8 cellular contexts compared by ENCODE assay signal in genomic region chr6:156564128-156564806, GRCh38.
DNase-seq lines count a peak whose midpoint lies in the region; FAIRE-seq and TF ChIP-seq lines count a peak whose summit lies in the region.

No MANE protein-coding gene starts in this region.

- H3K9me2 ChIP-seq in SK-N-SH, result no peaks in the 10 kb centered on the region

- H2AFZ ChIP-seq in SK-N-SH (ENCODE audit: low read depth), result no peak overlapping the region

- H3K27ac ChIP-seq in SK-N-SH (ENCODE audit: low read depth in 2 of 2, low read length in 1 of 2), result no peak overlapping the region

- POLR2A ChIA-PET in SK-N-SH (lab: Yijun Ruan, JAX), result no interaction called here

- no peaks in the 10 kb centered on the region for H3K79me2 ChIP-seq in SK-N-SH (ENCODE audit: insufficient read depth)

- peak; percentile 23 for DNase-seq in GM04504 (ENCODE audit: low read depth)
- DNase-seq in HAP-1 (ENCODE audit: low spot score in 2 of 2), result peak; percentile 56 to 84
- peak; percentile 45 for DNase-seq in MG63
- DNase-seq in SK-N-SH, result peak; percentile 84
- DNase-seq in activated naive CD4-positive, alpha-beta T cell treated with anti-CD3 and anti-CD28 coated beads, Interleukin-2, amount 10 ng/mL, durations not matched to agents 7 days and 5 days, result peak; percentile 81
- peak; percentile 91 for DNase-seq in glutamatergic neuron
- peak; percentile 70 for DNase-seq in progenitor cell of endocrine pancreas (ENCODE audit: low spot score, unreplicated experiment)
- peak; percentile 82 for DNase-seq in urothelium cell line (ENCODE audit: low spot score)

- H3K9me3 Mint-ChIP-seq in activated naive CD4-positive, alpha-beta T cell treated with anti-CD3 and anti-CD28 coated beads, Interleukin-2, amount 10 ng/mL, durations not matched to agents 7 days and 5 days, result peaks cover 2% of the 10 kb centered on the region
- H3K9me3 Mint-ChIP-seq in glutamatergic neuron (ENCODE audit: unreplicated experiment), result peaks cover 4% of the 10 kb centered on the region
- peaks cover 7% of the 10 kb centered on the region for H3K9me3 Mint-ChIP-seq in progenitor cell of endocrine pancreas (ENCODE audit: low read depth)

- H3K36me3 Mint-ChIP-seq in activated naive CD4-positive, alpha-beta T cell treated with anti-CD3 and anti-CD28 coated beads, Interleukin-2, amount 10 ng/mL, durations not matched to agents 7 days and 5 days, result no peaks in the 10 kb centered on the region
- H3K36me3 Mint-ChIP-seq in glutamatergic neuron (ENCODE audit: unreplicated experiment), result peaks cover 10% of the 10 kb centered on the region
- no peaks in the 10 kb centered on the region for H3K36me3 Mint-ChIP-seq in progenitor cell of endocrine pancreas (ENCODE audit: insufficient read depth)

- H3K36me3 ChIP-seq in HAP-1 (replicated peaks) (no peaks in the 10 kb centered on the region), MG63 (no peaks in the 10 kb centered on the region), SK-N-SH (replicated peaks in 1 of 2; ENCODE audit: control insufficient read depth in 1 of 2, insufficient read depth in 2 of 2, low read length in 1 of 2) (no peaks in the 10 kb centered on the region)

- H3K4me1 Mint-ChIP-seq in activated naive CD4-positive, alpha-beta T cell treated with anti-CD3 and anti-CD28 coated beads, Interleukin-2, amount 10 ng/mL, durations not matched to agents 7 days and 5 days, result peaks cover 2% of the 10 kb centered on the region
- H3K4me1 Mint-ChIP-seq in glutamatergic neuron (ENCODE audit: low read depth, unreplicated experiment) (peaks cover 1% of the 10 kb centered on the region), progenitor cell of endocrine pancreas (ENCODE audit: low read depth) (peaks cover 4% of the 10 kb centered on the region)

- 14% methylated on average over 14 of the region's 14 CpGs for WGBS in SK-N-SH (ENCODE audit: low lambda C conversion rate)

- peak; percentile 83 for TF ChIP-seq RAD21 in SK-N-SH (IDR thresholded peaks at IDR 0.05; ENCODE audit: low read length)

- H3K27me3 ChIP-seq in HAP-1 (ENCODE audit: low read depth) (no peaks in the 10 kb centered on the region), MG63 (no peaks in the 10 kb centered on the region), SK-N-SH (ENCODE audit: insufficient read depth) (no peaks in the 10 kb centered on the region)

- peak; percentile 87 for FAIRE-seq in urothelium cell line (lab: Jason Lieb, UNC)

- H3K4me3 ChIP-seq in HAP-1 (no peak overlapping the region), MG63 (no peak overlapping the region), SK-N-SH (ENCODE audit: low read depth in 2 of 2, low read length in 1 of 2) (peak overlapping the region in 1 of 2 experiments; percentile 33; a peak in 1 of 4 replicates)

- H3K4me1 ChIP-seq in HAP-1, result no peaks in the 10 kb centered on the region
- peaks cover 0 to 6% of the 10 kb centered on the region in 2 experiments; a peak in 1 of 4 replicates for H3K4me1 ChIP-seq in SK-N-SH (ENCODE audit: control insufficient read depth in 1 of 2, insufficient read depth in 2 of 2, low read depth in 1 of 2, low read length in 1 of 2)

- TF ChIP-seq CTCF in SK-N-SH (IDR thresholded peaks at IDR 0.05) (peak; percentile 76), glutamatergic neuron (IDR thresholded peaks at IDR 0.05; ENCODE audit: partially characterized antibody, unreplicated experiment) (peak; percentile 94), progenitor cell of endocrine pancreas (IDR thresholded peaks at IDR 0.05; ENCODE audit: unreplicated experiment) (peak; percentile 94)

- H3F3A ChIP-seq in SK-N-SH (replicated peaks; ENCODE audit: insufficient read depth), result no peaks in the 10 kb centered on the region

- no peaks in the 10 kb centered on the region for H4K20me1 ChIP-seq in SK-N-SH (ENCODE audit: insufficient read depth)

- no peak for TF ChIP-seq EP300 in SK-N-SH (IDR thresholded peaks at IDR 0.05; ENCODE audit: borderline replicate concordance in 1 of 2, low read depth in 1 of 2, low read length in 1 of 2)

- CTCF ChIA-PET in SK-N-SH (lab: Yijun Ruan, JAX), result interaction anchor here (0.6 to 2.8 kb wide), 19 partner anchors 10 to 1237 kb away, joined by 3 to 13 read pairs (median 3); no protein-coding TSS in a partner anchor
- CTCF ChIA-PET in activated naive CD4-positive, alpha-beta T cell treated with anti-CD3 and anti-CD28 coated beads, Interleukin-2, amount 10 ng/mL, durations not matched to agents 7 days and 5 days (lab: Charles Lee), result interaction anchor here (1.0 to 1.1 kb wide), 3 partner anchors 118 to 617 kb away, joined by 3 read pairs; no protein-coding TSS in a partner anchor

- in situ Hi-C loops in HAP-1 (cut with MboI; ENCODE audit: low sequenced_read_pairs), result no loop called here

- no peak overlapping the region for H3K4me2 ChIP-seq in SK-N-SH

- H3K27ac Mint-ChIP-seq in activated naive CD4-positive, alpha-beta T cell treated with anti-CD3 and anti-CD28 coated beads, Interleukin-2, amount 10 ng/mL, durations not matched to agents 7 days and 5 days, result no peak overlapping the region
- H3K27ac Mint-ChIP-seq in glutamatergic neuron (ENCODE audit: unreplicated experiment), result no peak overlapping the region
- no peak overlapping the region for H3K27ac Mint-ChIP-seq in progenitor cell of endocrine pancreas

- H3K9ac ChIP-seq in SK-N-SH, result no peak overlapping the region

- no peak overlapping the region for H3K4me3 Mint-ChIP-seq in activated naive CD4-positive, alpha-beta T cell treated with anti-CD3 and anti-CD28 coated beads, Interleukin-2, amount 10 ng/mL, durations not matched to agents 7 days and 5 days
- H3K4me3 Mint-ChIP-seq in glutamatergic neuron (ENCODE audit: unreplicated experiment) (no peak overlapping the region), progenitor cell of endocrine pancreas (ENCODE audit: low read depth) (no peak overlapping the region)

- H3K27me3 Mint-ChIP-seq in activated naive CD4-positive, alpha-beta T cell treated with anti-CD3 and anti-CD28 coated beads, Interleukin-2, amount 10 ng/mL, durations not matched to agents 7 days and 5 days, result peaks cover 9% of the 10 kb centered on the region
- H3K27me3 Mint-ChIP-seq in glutamatergic neuron (ENCODE audit: unreplicated experiment) (peaks cover 2% of the 10 kb centered on the region), progenitor cell of endocrine pancreas (peaks cover 4% of the 10 kb centered on the region)

- H3K9me3 ChIP-seq in HAP-1 (no peaks in the 10 kb centered on the region; the same call in 1 of the 2 replicates), MG63 (peaks cover 3% of the 10 kb centered on the region; the same call in 1 of the 2 replicates), SK-N-SH (no peaks in the 10 kb centered on the region)

TF ChIP-seq in SK-N-SH, 30 proteins besides CTCF, POLR2A, EP300 and RAD21 (continues in another document):
- TF ChIP-seq GABPA (IDR thresholded peaks at IDR 0.05; ENCODE audit: low read depth), result no peak
- peak; percentile 0; the same call in 1 of the 2 replicates for TF ChIP-seq GATA2 (CRISPR knock-in tag; IDR thresholded peaks at IDR 0.05)
- no peak for TF ChIP-seq EZH2phosphoT487 (IDR thresholded peaks at IDR 0.05; ENCODE audit: borderline replicate concordance, low read depth)
- TF ChIP-seq YY1 (IDR thresholded peaks at IDR 0.05; ENCODE audit: low read depth), result no peak
- TF ChIP-seq ZBTB33 (IDR thresholded peaks at IDR 0.05; ENCODE audit: borderline replicate concordance, low read depth), result no peak
- TF ChIP-seq TEAD4 (IDR thresholded peaks at IDR 0.05; ENCODE audit: borderline replicate concordance, insufficient read depth), result no peak
- TF ChIP-seq IRF3 (IDR thresholded peaks at IDR 0.05; ENCODE audit: low read depth, low read length), result no peak
- TF ChIP-seq SMC3 (IDR thresholded peaks at IDR 0.05; ENCODE audit: low read depth, low read length), result peak; percentile 93
- no peak for TF ChIP-seq MXI1 (IDR thresholded peaks at IDR 0.05; ENCODE audit: low read depth, low read length)
- TF ChIP-seq NFIC (IDR thresholded peaks at IDR 0.05; ENCODE audit: borderline replicate concordance), result no peak
- TF ChIP-seq FOXJ3 (CRISPR knock-in tag; IDR thresholded peaks at IDR 0.05), result no peak
- no peak for TF ChIP-seq CHD2 (IDR thresholded peaks at IDR 0.05; ENCODE audit: low read length, partially characterized antibody)
- TF ChIP-seq USF1 (IDR thresholded peaks at IDR 0.05; ENCODE audit: borderline replicate concordance, low read depth), result no peak

Comparison
In these comparisons a context has a peak if more than half of its experiments do, and no peak if none do; other contexts are left out.
1. DNase-seq: peak in every context shown above with its lines; median percentile 91 in glutamatergic neuron; 84 in SK-N-SH; 82 in urothelium cell line; 81 in activated naive CD4-positive, alpha-beta T cell treated with anti-CD3 and anti-CD28 coated beads, Interleukin-2, amount 10 ng/mL, durations not matched to agents 7 days and 5 days; 70 in HAP-1; 70 in progenitor cell of endocrine pancreas; 45 in MG63; 23 in GM04504.